In the genomic region with DNA sequence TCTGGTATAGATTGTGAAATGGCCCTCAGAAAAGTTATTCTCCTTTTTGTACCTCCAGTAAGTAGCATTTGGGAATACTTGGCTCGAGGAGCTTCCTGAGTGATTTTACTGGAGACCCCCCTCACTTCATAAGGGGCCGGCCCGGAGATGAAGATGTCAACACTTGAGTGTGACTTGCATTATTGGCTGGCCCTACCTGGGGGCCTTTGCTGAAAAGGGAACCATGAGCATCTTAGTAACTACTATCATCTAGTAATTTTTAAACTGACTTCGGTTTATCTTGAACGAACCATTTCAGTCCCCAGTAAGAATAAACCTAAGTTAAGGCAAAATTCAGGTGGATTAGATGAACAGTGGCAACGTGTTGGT, we compare ENCODE assay signal across 1 cellular context.
TF ChIP-seq lines count a peak whose summit lies in the region.

No MANE protein-coding gene starts in this region.

TF ChIP-seq in SK-N-SH treated with all-trans-retinoic acid at 6 μM for 48 hours, 23 proteins besides CTCF, POLR2A, EP300 and RAD21 (continued from another document):
- TF ChIP-seq ZC3H10 (CRISPR knock-in tag; IDR thresholded peaks at IDR 0.05) = no peak
- TF ChIP-seq BACH2 (CRISPR knock-in tag; IDR thresholded peaks at IDR 0.05; ENCODE audit: borderline replicate concordance) = no peak
- TF ChIP-seq, protein P1, sequence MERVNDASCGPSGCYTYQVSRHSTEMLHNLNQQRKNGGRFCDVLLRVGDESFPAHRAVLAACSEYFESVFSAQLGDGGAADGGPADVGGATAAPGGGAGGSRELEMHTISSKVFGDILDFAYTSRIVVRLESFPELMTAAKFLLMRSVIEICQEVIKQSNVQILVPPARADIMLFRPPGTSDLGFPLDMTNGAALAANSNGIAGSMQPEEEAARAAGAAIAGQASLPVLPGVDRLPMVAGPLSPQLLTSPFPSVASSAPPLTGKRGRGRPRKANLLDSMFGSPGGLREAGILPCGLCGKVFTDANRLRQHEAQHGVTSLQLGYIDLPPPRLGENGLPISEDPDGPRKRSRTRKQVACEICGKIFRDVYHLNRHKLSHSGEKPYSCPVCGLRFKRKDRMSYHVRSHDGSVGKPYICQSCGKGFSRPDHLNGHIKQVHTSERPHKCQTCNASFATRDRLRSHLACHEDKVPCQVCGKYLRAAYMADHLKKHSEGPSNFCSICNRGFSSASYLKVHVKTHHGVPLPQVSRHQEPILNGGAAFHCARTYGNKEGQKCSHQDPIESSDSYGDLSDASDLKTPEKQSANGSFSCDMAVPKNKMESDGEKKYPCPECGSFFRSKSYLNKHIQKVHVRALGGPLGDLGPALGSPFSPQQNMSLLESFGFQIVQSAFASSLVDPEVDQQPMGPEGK (CRISPR knock-in tag; IDR thresholded peaks at IDR 0.05; ENCODE audit: borderline replicate concordance) = no peak
- no peak for TF ChIP-seq ZNF70 (CRISPR knock-in tag; IDR thresholded peaks at IDR 0.05)
- TF ChIP-seq, protein P2, sequence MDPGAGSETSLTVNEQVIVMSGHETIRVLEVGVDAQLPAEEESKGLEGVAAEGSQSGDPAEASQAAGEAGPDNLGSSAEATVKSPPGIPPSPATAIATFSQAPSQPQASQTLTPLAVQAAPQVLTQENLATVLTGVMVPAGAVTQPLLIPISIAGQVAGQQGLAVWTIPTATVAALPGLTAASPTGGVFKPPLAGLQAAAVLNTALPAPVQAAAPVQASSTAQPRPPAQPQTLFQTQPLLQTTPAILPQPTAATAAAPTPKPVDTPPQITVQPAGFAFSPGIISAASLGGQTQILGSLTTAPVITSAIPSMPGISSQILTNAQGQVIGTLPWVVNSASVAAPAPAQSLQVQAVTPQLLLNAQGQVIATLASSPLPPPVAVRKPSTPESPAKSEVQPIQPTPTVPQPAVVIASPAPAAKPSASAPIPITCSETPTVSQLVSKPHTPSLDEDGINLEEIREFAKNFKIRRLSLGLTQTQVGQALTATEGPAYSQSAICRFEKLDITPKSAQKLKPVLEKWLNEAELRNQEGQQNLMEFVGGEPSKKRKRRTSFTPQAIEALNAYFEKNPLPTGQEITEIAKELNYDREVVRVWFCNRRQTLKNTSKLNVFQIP (CRISPR knock-in tag; IDR thresholded peaks at IDR 0.05; ENCODE audit: borderline replicate concordance, low read depth) = no peak
- TF ChIP-seq OSR1 (CRISPR knock-in tag; IDR thresholded peaks at IDR 0.05) = no peak
- TF ChIP-seq CSDC2 (CRISPR knock-in tag; IDR thresholded peaks at IDR 0.05) = no peak
